Comparison of ENCODE assay signal across 19 cellular contexts in genomic region chr10:10865303-10865702, GRCh38.
DNase-seq lines count a peak whose midpoint lies in the region; ATAC-seq and TF ChIP-seq lines count a peak whose summit lies in the region.
"Had no signal": no experiment of that assay in that cellular context is flagged by ENCODE, and none has a peak within 500 bp of the region (broad histone marks: within the 10 kb centered on the region; RNA-seq: fewer than 3 reads in every experiment).

No MANE protein-coding gene starts in this region.

- TF ChIP-seq CTCF in RWPE1 (conservative IDR thresholded peaks at IDR 0.05; ENCODE audit: low read depth) (no peak), fibroblast of mammary gland (conservative IDR thresholded peaks at IDR 0.05; ENCODE audit: control insufficient read depth, insufficient read depth, low read depth, low read length) (no peak)

- CTCF ChIA-PET in RWPE1 (lab: Yijun Ruan, JAX) = no interaction called here

- POLR2A ChIA-PET in RWPE1 (lab: Yijun Ruan, JAX; ENCODE audit: low non-redundant PET) = no interaction called here

- no peak overlapping the region for H3K27ac ChIP-seq in RWPE1
- H3K27ac ChIP-seq: BLaER1 had no signal

- no peak for ATAC-seq in HG03521 (IDR thresholded peaks at IDR 0.05; ENCODE audit: unreplicated experiment)
- no peak for ATAC-seq in GM21717 (IDR thresholded peaks at IDR 0.05; ENCODE audit: unreplicated experiment)
- no peak for ATAC-seq in HG02938 (IDR thresholded peaks at IDR 0.05; ENCODE audit: unreplicated experiment)
- ATAC-seq: Panc1 had no signal

- DNase-seq in EH (ENCODE audit: low read depth) (peak; percentile 56), RWPE1 (ENCODE audit: low spot score) (peak; percentile 8), fibroblast of mammary gland (ENCODE audit: low read depth) (peak; percentile 76), renal cortical epithelial cell (ENCODE audit: low read depth) (peak; percentile 15), glomerular visceral epithelial cell (ENCODE audit: extremely low spot score) (no peak)
- DNase-seq: ACHN, DMS 273 treated with DMSO at 0.1 percent for 48 hours, Karpas-422, NCI-H1417, NCI-H1930, NCI-H2171, NCI-H510A, NCI-H82, SIG-M5 had no signal

- H3K4me3 ChIP-seq in fibroblast of mammary gland (ENCODE audit: control insufficient read depth, low read depth, low read length) = no peak overlapping the region
- H3K4me3 ChIP-seq: BLaER1 had no signal
